1 cellular context compared by ENCODE assay signal in the genomic region with DNA sequence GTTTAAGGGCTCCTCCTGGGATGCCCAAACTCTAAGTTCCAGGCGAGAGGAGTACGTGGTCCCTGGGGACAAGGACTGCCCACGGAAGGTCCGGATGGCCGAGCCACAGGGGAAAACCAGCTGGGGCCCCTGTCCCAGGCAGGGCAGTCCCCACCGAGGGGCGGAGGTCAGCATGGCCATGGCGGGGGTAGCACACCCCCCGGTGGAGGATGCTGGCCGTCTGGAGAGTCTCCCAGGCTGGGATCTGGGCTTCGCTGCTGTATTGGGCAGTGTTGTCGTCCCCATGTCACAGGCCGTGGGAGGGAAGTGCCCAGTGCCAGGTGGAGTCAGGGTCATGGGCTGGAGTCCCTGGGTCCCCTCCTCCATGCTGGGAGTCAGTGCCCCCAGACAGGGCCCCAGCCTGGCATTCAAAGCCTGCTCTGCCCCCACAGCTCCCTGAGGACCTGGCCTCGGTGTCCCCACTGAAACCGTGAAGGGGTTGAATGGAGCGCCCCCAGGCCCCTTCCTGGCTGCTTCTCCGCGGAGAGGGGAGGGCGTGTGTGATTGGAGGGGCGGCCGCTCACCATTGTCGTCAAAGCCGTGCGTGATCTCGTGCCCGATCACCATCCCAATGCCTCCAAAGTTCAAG.
TF ChIP-seq lines count a peak whose summit lies in the region.

No MANE protein-coding gene starts in this region.

TF ChIP-seq in IMR-90, 13 proteins besides CTCF, POLR2A, EP300 and RAD21:
- no peak for TF ChIP-seq MAZ (IDR thresholded peaks at IDR 0.05; ENCODE audit: borderline replicate concordance, low read depth, low read length)
TF ChIP-seq in IMR-90: peak in this region for 0.
